Comparison of ENCODE assay signal across 10 cellular contexts in the genomic region with DNA sequence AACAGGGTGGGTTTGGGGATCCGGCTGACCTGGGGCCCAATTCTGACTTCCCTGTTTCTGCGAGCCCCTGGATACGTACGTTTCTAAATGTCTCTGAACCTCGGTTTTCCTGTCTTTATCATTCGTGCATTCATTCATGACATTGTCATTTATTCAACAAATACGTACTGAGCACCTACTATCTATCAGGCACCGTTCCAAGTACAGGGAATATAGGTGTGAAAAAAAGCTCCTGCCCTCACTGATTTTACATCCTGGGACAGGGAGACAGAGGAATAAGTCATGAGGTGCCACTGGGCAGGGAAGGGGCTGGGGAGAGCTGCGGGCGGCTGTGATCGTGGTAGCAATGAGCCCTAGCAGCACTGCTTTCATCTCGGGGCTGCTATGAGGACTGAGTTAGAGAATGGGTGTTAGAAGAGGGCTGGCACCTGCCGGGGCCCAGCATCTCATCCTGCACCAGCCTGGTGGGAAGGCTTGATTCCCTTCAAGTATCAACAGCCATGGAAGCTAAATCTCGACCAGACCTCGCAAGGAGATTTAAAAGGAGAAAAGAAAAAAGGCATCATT.
DNase-seq lines count a peak whose midpoint lies in the region; ATAC-seq and TF ChIP-seq lines count a peak whose summit lies in the region.
"Had no signal": no experiment of that assay in that cellular context is flagged by ENCODE, and none has a peak within 500 bp of the region (broad histone marks: within the 10 kb centered on the region; RNA-seq: fewer than 3 reads in every experiment).

No MANE protein-coding gene starts in this region.

- H3K27ac Mint-ChIP-seq in activated naive CD4-positive, alpha-beta T cell treated with anti-CD3 and anti-CD28 coated beads, Interleukin-2, amount 50 U/mL, for 24 hours, result peak overlapping the region; percentile 84
- peak overlapping the region; percentile 87 for H3K27ac Mint-ChIP-seq in activated naive CD8-positive, alpha-beta T cell treated with anti-CD3 and anti-CD28 coated beads for 36 hours

- peaks cover 31% of the 10 kb centered on the region for H3K4me1 Mint-ChIP-seq in activated naive CD4-positive, alpha-beta T cell treated with anti-CD3 and anti-CD28 coated beads, Interleukin-2, amount 50 U/mL, for 24 hours
- peaks cover 21% of the 10 kb centered on the region for H3K4me1 Mint-ChIP-seq in activated naive CD8-positive, alpha-beta T cell treated with anti-CD3 and anti-CD28 coated beads for 36 hours

- intact Hi-C loops in PC-9 (cut with micrococcal nuclease; ENCODE audit: unreplicated experiment), result loop anchor here (5.0 to 10.0 kb wide), 2 partner anchors 42 to 131 kb away; no protein-coding TSS in a partner anchor

- peak overlapping the region; percentile 71 for H3K4me3 Mint-ChIP-seq in activated naive CD4-positive, alpha-beta T cell treated with anti-CD3 and anti-CD28 coated beads, Interleukin-2, amount 50 U/mL, for 24 hours
- H3K4me3 Mint-ChIP-seq in activated naive CD8-positive, alpha-beta T cell treated with anti-CD3 and anti-CD28 coated beads for 36 hours, result peak overlapping the region; percentile 40
- H3K4me3 Mint-ChIP-seq: neural progenitor cell had no signal

- no peak overlapping the region for H2AFZ ChIP-seq in PC-9
- H2AFZ ChIP-seq: neural progenitor cell had no signal

- no peak overlapping the region for H3K4me2 ChIP-seq in PC-9

- WGBS in mesodermal cell (ENCODE audit: insufficient coverage in 2 of 2), 2 experiments, result 77 to 85% methylated on average over 9 to 10 of the region's 15 CpGs
- 40 to 49% methylated on average over 15 of the region's 15 CpGs for WGBS in upper lobe of left lung, 2 donors

- H3K4me1 ChIP-seq in mesodermal cell (ENCODE audit: control insufficient read depth, insufficient read depth, low read length, poor library complexity, severe bottlenecking), result peaks cover 13% of the 10 kb centered on the region
- H3K4me1 ChIP-seq in upper lobe of left lung, result peaks cover 22 to 30% (median 27%) of the 10 kb centered on the region in 4 donors
- peaks cover 9% of the 10 kb centered on the region for H3K4me1 ChIP-seq in PC-9 (replicated peaks; ENCODE audit: insufficient read depth)
- H3K4me1 ChIP-seq: ascending aorta had no signal

- no peaks in the 10 kb centered on the region for H3K9me3 Mint-ChIP-seq in activated naive CD4-positive, alpha-beta T cell treated with anti-CD3 and anti-CD28 coated beads, Interleukin-2, amount 50 U/mL, for 24 hours
- no peaks in the 10 kb centered on the region for H3K9me3 Mint-ChIP-seq in activated naive CD8-positive, alpha-beta T cell treated with anti-CD3 and anti-CD28 coated beads for 36 hours
- H3K9me3 Mint-ChIP-seq: neural progenitor cell had no signal

- no peaks in the 10 kb centered on the region for H3K27me3 ChIP-seq in upper lobe of left lung
- no peaks in the 10 kb centered on the region for H3K27me3 ChIP-seq in PC-9 (ENCODE audit: insufficient read depth, low read depth)
- H3K27me3 ChIP-seq: ascending aorta, neural progenitor cell had no signal

- peak overlapping the region; percentile 52 for H3K27ac ChIP-seq in mesodermal cell (ENCODE audit: low read depth, low read length, severe bottlenecking)
- H3K27ac ChIP-seq in upper lobe of left lung, result peak overlapping the region; percentile 77 to 87 (median 82)
- no peak overlapping the region for H3K27ac ChIP-seq in PC-9
- H3K27ac ChIP-seq: neural progenitor cell had no signal

- no peaks in the 10 kb centered on the region for H3K9me3 ChIP-seq in mesodermal cell (ENCODE audit: control insufficient read depth, low read length)
- no peaks in the 10 kb centered on the region for H3K9me3 ChIP-seq in upper lobe of left lung
- H3K9me3 ChIP-seq in PC-9 (ENCODE audit: insufficient read depth, low read depth), result no peaks in the 10 kb centered on the region
- H3K9me3 ChIP-seq: ascending aorta had no signal

- peak in 1 of 2 donors; percentile 21 for ATAC-seq in upper lobe of left lung (ENCODE audit: low FRiP score in 2 of 2)

- no peak for TF ChIP-seq EP300 in upper lobe of left lung (IDR thresholded peaks at IDR 0.05)

- H3K4me3 ChIP-seq in mesodermal cell (ENCODE audit: extremely low read depth, insufficient read depth, low read length, poor library complexity, severe bottlenecking), result no peak overlapping the region
- no peak overlapping the region for H3K4me3 ChIP-seq in upper lobe of left lung
- no peak overlapping the region for H3K4me3 ChIP-seq in PC-9
- H3K4me3 ChIP-seq: ascending aorta, neural progenitor cell had no signal

- TF ChIP-seq CTCF in upper lobe of left lung (IDR thresholded peaks at IDR 0.05), result no peak
- no peak for TF ChIP-seq CTCF in GM10266 (IDR thresholded peaks at IDR 0.05; ENCODE audit: control insufficient read depth, insufficient read depth, low read depth, missing control alignments)
- no peak for TF ChIP-seq CTCF in PC-9 (conservative IDR thresholded peaks at IDR 0.05)

- POLR2A ChIA-PET in PC-9 (lab: Charles Lee; ENCODE audit: unreplicated experiment), result no interaction called here

- H3K36me3 Mint-ChIP-seq in activated naive CD4-positive, alpha-beta T cell treated with anti-CD3 and anti-CD28 coated beads, Interleukin-2, amount 50 U/mL, for 24 hours, result peaks cover 1% of the 10 kb centered on the region
- H3K36me3 Mint-ChIP-seq in activated naive CD8-positive, alpha-beta T cell treated with anti-CD3 and anti-CD28 coated beads for 36 hours, result peaks cover 2% of the 10 kb centered on the region
- H3K36me3 Mint-ChIP-seq: neural progenitor cell had no signal

- CTCF ChIA-PET in PC-9 (lab: Charles Lee), result no interaction called here

- no peaks in the 10 kb centered on the region for H4K20me1 ChIP-seq in PC-9 (ENCODE audit: insufficient read depth)

- DNase-seq in activated naive CD4-positive, alpha-beta T cell (lab: John Stamatoyannopoulos, UW), result no peak
- DNase-seq in activated naive CD8-positive, alpha-beta T cell treated with anti-CD3 and anti-CD28 coated beads for 36 hours, result peak; percentile 11
- DNase-seq in upper lobe of left lung (no peak), NCI-H128 (lab: John Stamatoyannopoulos, UW; ENCODE audit: unreplicated experiment) (no peak), GM10266 (ENCODE audit: extremely low spot score) (no peak), PC-9 (no peak)

- H3K79me2 ChIP-seq in PC-9 (ENCODE audit: low read depth), result no peaks in the 10 kb centered on the region

- no peak for TF ChIP-seq POLR2A in upper lobe of left lung (IDR thresholded peaks at IDR 0.05)

- H3K36me3 ChIP-seq in mesodermal cell (ENCODE audit: control insufficient read depth, insufficient read depth, low read length), result no peaks in the 10 kb centered on the region
- peaks cover 0 to 5% (median 0%) of the 10 kb centered on the region in 4 donors for H3K36me3 ChIP-seq in upper lobe of left lung
- no peaks in the 10 kb centered on the region for H3K36me3 ChIP-seq in PC-9 (ENCODE audit: low read depth)
- H3K36me3 ChIP-seq: ascending aorta, neural progenitor cell had no signal

- H3K27me3 Mint-ChIP-seq in activated naive CD4-positive, alpha-beta T cell treated with anti-CD3 and anti-CD28 coated beads, Interleukin-2, amount 50 U/mL, for 24 hours, result no peaks in the 10 kb centered on the region
- H3K27me3 Mint-ChIP-seq in activated naive CD8-positive, alpha-beta T cell treated with anti-CD3 and anti-CD28 coated beads for 36 hours, result no peaks in the 10 kb centered on the region

- peaks cover 7% of the 10 kb centered on the region; the same call in 1 of the 2 replicates for H3F3A ChIP-seq in PC-9 (ENCODE audit: insufficient read depth, low read depth)

- H3K9me2 ChIP-seq in PC-9 (ENCODE audit: insufficient read depth), result no peaks in the 10 kb centered on the region

- BruUV-seq in PC-9 (replicated peaks; lab: Mats Ljungman, UMichigan), result no TSS peak
